ENCODE assay signal across 33 cellular contexts in genomic region chr4:55795342-55795741, GRCh38. TPM values are rescaled to one million over a fixed set of nuclear protein-coding genes. Genes with fewer than 3 reads are reported as not detected.
"Had no signal": no experiment of that assay in that cellular context is flagged by ENCODE, and none has a peak within 500 bp of the region (broad histone marks: within the 10 kb centered on the region; RNA-seq: fewer than 3 reads in every experiment).

No MANE protein-coding gene starts in this region.

- DNase-seq: activated CD4-positive, alpha-beta T cell treated with anti-CD3 and anti-CD28 coated beads for 48 hours; activated CD4-positive, alpha-beta T cell treated with anti-CD3 and anti-CD28 coated beads, Interleukin-2, amount 50 U/mL, for 48 hours; activated CD8-positive, alpha-beta memory T cell treated with anti-CD3 and anti-CD28 coated beads, Interleukin-2, amount 50 U/mL, for 4 hours; activated gamma-delta T cell; activated naive CD4-positive, alpha-beta T cell treated with anti-CD3 and anti-CD28 coated beads, Interleukin-2, amount 10 ng/mL, durations not matched to agents 7 days and 5 days; activated naive CD8-positive, alpha-beta T cell treated with anti-CD3 and anti-CD28 coated beads, Interleukin-2, amount 10 ng/mL, durations not matched to agents 7 days and 5 days; activated T-cell treated with anti-CD3 and anti-CD28 coated beads, Interleukin-2, amount 50 U/mL, for 1 hour; central memory CD4-positive, alpha-beta T cell; foreskin fibroblast; head of caudate nucleus; hypothalamus; immature natural killer cell; kidney; left lung; mesendoderm; natural killer cell; right lobe of liver; stimulated activated CD4-positive, alpha-beta T cell treated with anti-CD3 and anti-CD28 coated beads, Interleukin-4, amount 100 ng/mL, for 1 hour; stimulated activated naive CD8-positive, alpha-beta T cell treated with anti-CD3 and anti-CD28 coated beads, Interleukin-15, Interleukin-2, amounts not matched to agents 100 U/mL and 50 U/mL, for 24 hours; T-helper 9 cell; testis; transverse colon; WERI-Rb-1 had no signal

- H3K4me3 Mint-ChIP-seq: activated naive CD4-positive, alpha-beta T cell treated with anti-CD3 and anti-CD28 coated beads, Interleukin-2, amount 10 ng/mL, durations not matched to agents 7 days and 5 days; activated naive CD8-positive, alpha-beta T cell treated with anti-CD3 and anti-CD28 coated beads, Interleukin-2, amount 10 ng/mL, durations not matched to agents 7 days and 5 days; immature natural killer cell; natural killer cell; T-helper 1 cell treated with Interleukin-12 subunit alpha and Interleukin-12 subunit beta and Interleukin-4 antibody, amounts not matched to agents 30 μg/mL and 1 μg/mL, for 36 hours had no signal

- H3K4me1 Mint-ChIP-seq: activated naive CD4-positive, alpha-beta T cell treated with anti-CD3 and anti-CD28 coated beads, Interleukin-2, amount 10 ng/mL, durations not matched to agents 7 days and 5 days; activated naive CD8-positive, alpha-beta T cell treated with anti-CD3 and anti-CD28 coated beads, Interleukin-2, amount 10 ng/mL, durations not matched to agents 7 days and 5 days; immature natural killer cell; natural killer cell had no signal

- ATAC-seq: activated CD4-positive, CD25-positive, alpha-beta regulatory T cell treated with anti-CD3 and anti-CD28 coated beads, Interleukin-2, amount 50 U/mL, for 24 hours; esophagus mucosa; left lung; natural killer cell; right lobe of liver; stimulated activated naive CD8-positive, alpha-beta T cell treated with anti-CD3 and anti-CD28 coated beads, Interleukin-15, Interleukin-2, amounts not matched to agents 100 U/mL and 50 U/mL, for 24 hours had no signal

- H3K9me3 Mint-ChIP-seq: activated naive CD4-positive, alpha-beta T cell treated with anti-CD3 and anti-CD28 coated beads, Interleukin-2, amount 10 ng/mL, durations not matched to agents 7 days and 5 days; activated naive CD8-positive, alpha-beta T cell treated with anti-CD3 and anti-CD28 coated beads, Interleukin-2, amount 10 ng/mL, durations not matched to agents 7 days and 5 days; immature natural killer cell; natural killer cell; T-helper 1 cell treated with Interleukin-12 subunit alpha and Interleukin-12 subunit beta and Interleukin-4 antibody, amounts not matched to agents 30 μg/mL and 1 μg/mL, for 36 hours had no signal

- H3K4me3 ChIP-seq: left lung, lung, right lobe of liver, testis, transverse colon had no signal

- H3K27ac Mint-ChIP-seq: activated naive CD4-positive, alpha-beta T cell treated with anti-CD3 and anti-CD28 coated beads, Interleukin-2, amount 10 ng/mL, durations not matched to agents 7 days and 5 days; activated naive CD8-positive, alpha-beta T cell treated with anti-CD3 and anti-CD28 coated beads, Interleukin-2, amount 10 ng/mL, durations not matched to agents 7 days and 5 days; immature natural killer cell; natural killer cell; T-helper 1 cell treated with Interleukin-12 subunit alpha and Interleukin-12 subunit beta and Interleukin-4 antibody, amounts not matched to agents 30 μg/mL and 1 μg/mL, for 36 hours had no signal

- H3K36me3 Mint-ChIP-seq: activated naive CD4-positive, alpha-beta T cell treated with anti-CD3 and anti-CD28 coated beads, Interleukin-2, amount 10 ng/mL, durations not matched to agents 7 days and 5 days; activated naive CD8-positive, alpha-beta T cell treated with anti-CD3 and anti-CD28 coated beads, Interleukin-2, amount 10 ng/mL, durations not matched to agents 7 days and 5 days had no signal

RNA-seq across cellular contexts. Expression of gene EXOC1L, which starts 24.2 kb away (rescaled TPM):
- total RNA-seq: activated CD8-positive, alpha-beta memory T cell treated with anti-CD3 and anti-CD28 coated beads for 36 hours; activated naive CD8-positive, alpha-beta T cell treated with anti-CD3 and anti-CD28 coated beads, Interleukin-2, amount 10 ng/mL, durations not matched to agents 7 days and 5 days; endothelial cell of umbilical vein; esophagus mucosa; kidney; left lung; lung; mononuclear cell; natural killer cell; omental fat pad; pulmonary artery endothelial cell; right lobe of liver; transverse colon; urinary bladder had no signal
